Comparison of ENCODE assay signal across 7 cellular contexts in the genomic region with DNA sequence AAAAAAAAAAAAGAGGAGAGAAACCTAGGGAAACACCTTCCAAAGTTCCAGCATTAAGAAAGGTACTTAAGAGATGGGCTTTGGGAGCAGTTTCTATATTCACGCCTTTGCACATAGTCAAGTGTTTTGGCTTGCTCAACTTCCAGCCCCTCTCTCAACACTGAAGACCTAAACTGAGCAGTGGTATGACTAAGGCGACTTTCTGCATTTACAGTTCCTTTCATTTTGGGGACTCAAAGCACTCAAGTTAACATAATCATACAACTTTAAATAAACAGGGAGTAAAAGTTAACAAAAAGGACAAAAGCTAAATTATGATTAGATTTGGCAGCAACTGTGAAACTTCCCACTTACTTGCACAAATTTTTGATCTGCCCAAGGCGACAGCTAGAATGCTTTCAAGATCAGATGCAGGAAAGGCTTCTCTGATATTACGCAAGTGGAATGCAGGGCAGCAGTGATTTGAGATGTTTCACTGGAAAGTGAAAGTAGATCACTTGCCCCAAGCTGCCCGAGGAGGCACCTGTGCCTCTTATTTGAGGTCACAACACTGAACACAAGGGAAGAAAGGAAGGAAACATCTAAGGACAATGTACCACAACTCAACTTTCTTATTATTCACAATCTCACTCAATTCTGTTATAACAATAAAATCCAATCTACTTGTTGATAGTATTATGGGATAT.
DNase-seq lines count a peak whose midpoint lies in the region; ATAC-seq, FAIRE-seq and TF ChIP-seq lines count a peak whose summit lies in the region.

No MANE protein-coding gene starts in this region.

- H2AFZ ChIP-seq in Karpas-422 (ENCODE audit: low read length), result no peak overlapping the region

- no peak for TF ChIP-seq CTCF in gastroesophageal sphincter (IDR thresholded peaks at IDR 0.05)
- no peak for TF ChIP-seq CTCF in osteocyte (IDR thresholded peaks at IDR 0.05)

- H3K27ac Mint-ChIP-seq in osteocyte (ENCODE audit: unreplicated experiment), result no peak overlapping the region

- FAIRE-seq in GM19239 (lab: Jason Lieb, UNC) (peak; percentile 86), small intestine (lab: Jason Lieb, UNC) (no peak)

- H3K27me3 Mint-ChIP-seq in osteocyte (ENCODE audit: unreplicated experiment), result peaks cover 57% of the 10 kb centered on the region

- no peak overlapping the region for H3K4me2 ChIP-seq in Karpas-422 (ENCODE audit: low read depth, low read length, poor library complexity, severe bottlenecking)

- peak; percentile 8 for DNase-seq in GM19239 (ENCODE audit: insufficient read length, low spot score)
- DNase-seq in NCI-H2227 treated with DMSO at 0.1 percent for 48 hours (lab: John Stamatoyannopoulos, UW), result peak; percentile 69
- peak; percentile 58 for DNase-seq in cerebellar cortex (ENCODE audit: low spot score)
- peak; percentile 67 for DNase-seq in small intestine
- DNase-seq in osteocyte (ENCODE audit: extremely low spot score, unreplicated experiment), result no peak
- DNase-seq in Karpas-422, result no peak

- ATAC-seq in gastroesophageal sphincter, result no peak

- H4K20me1 ChIP-seq in Karpas-422 (ENCODE audit: insufficient read depth, low read depth, low read length), result no peaks in the 10 kb centered on the region

- 22 to 36% (median 34%) methylated on average over 5 of the region's 5 CpGs for WGBS in small intestine, 3 donors
- WGBS in gastroesophageal sphincter (ENCODE audit: low coverage in 1 of 2), 2 donors, result 68 to 71% methylated on average over 4 to 5 of the region's 5 CpGs

- H3K4me3 Mint-ChIP-seq in osteocyte (ENCODE audit: unreplicated experiment), result no peak overlapping the region

- no peak overlapping the region for H3K4me3 ChIP-seq in small intestine (ENCODE audit: low read depth in 1 of 2, low read length in 2 of 2)
- no peak overlapping the region for H3K4me3 ChIP-seq in gastroesophageal sphincter
- no peak overlapping the region for H3K4me3 ChIP-seq in Karpas-422 (ENCODE audit: low read length)

- no peaks in the 10 kb centered on the region for H3K36me3 ChIP-seq in small intestine (ENCODE audit: control insufficient read depth in 2 of 2, insufficient read depth in 2 of 2, low read length in 2 of 2)
- peaks cover 0 to 3% of the 10 kb centered on the region in 2 donors for H3K36me3 ChIP-seq in gastroesophageal sphincter
- no peaks in the 10 kb centered on the region for H3K36me3 ChIP-seq in Karpas-422 (ENCODE audit: insufficient read depth, low read length)

- no peaks in the 10 kb centered on the region for H3K9me2 ChIP-seq in Karpas-422 (replicated peaks; ENCODE audit: insufficient read depth, low read length)

- TF ChIP-seq POLR2A in gastroesophageal sphincter (IDR thresholded peaks at IDR 0.05), result no peak

- H3K4me1 Mint-ChIP-seq in osteocyte (ENCODE audit: unreplicated experiment), result peaks cover 2% of the 10 kb centered on the region

- H3K9me3 ChIP-seq in small intestine (ENCODE audit: control insufficient read depth, low read depth), result no peaks in the 10 kb centered on the region
- no peaks in the 10 kb centered on the region for H3K9me3 ChIP-seq in gastroesophageal sphincter
- H3K9me3 ChIP-seq in Karpas-422 (ENCODE audit: low read length), result no peaks in the 10 kb centered on the region

- no peaks in the 10 kb centered on the region for H3K36me3 Mint-ChIP-seq in osteocyte (ENCODE audit: unreplicated experiment)

- H3K27ac ChIP-seq in small intestine (ENCODE audit: low read depth in 1 of 2, low read length in 1 of 2) (no peak overlapping the region), gastroesophageal sphincter (no peak overlapping the region), Karpas-422 (ENCODE audit: low read length) (no peak overlapping the region)

- TF ChIP-seq EP300 in gastroesophageal sphincter (IDR thresholded peaks at IDR 0.05), result no peak

- no peaks in the 10 kb centered on the region for H3K4me1 ChIP-seq in small intestine (ENCODE audit: control insufficient read depth in 2 of 2, insufficient read depth in 1 of 2, low read depth in 1 of 2, low read length in 1 of 2)
- H3K4me1 ChIP-seq in gastroesophageal sphincter, result peaks cover 0 to under 1% (median 0%) of the 10 kb centered on the region in 3 donors
- H3K4me1 ChIP-seq in Karpas-422 (ENCODE audit: low read length), result 0 out of 2 replicates have a peak, but pooled peaks cover 3% of the 10 kb centered on the region

- H3K9ac ChIP-seq in Karpas-422 (ENCODE audit: low read length), result no peak overlapping the region

- H3K79me2 ChIP-seq in Karpas-422 (ENCODE audit: low read length), result no peaks in the 10 kb centered on the region

- H3K9me3 Mint-ChIP-seq in osteocyte (ENCODE audit: unreplicated experiment), result no peaks in the 10 kb centered on the region

- H3K27me3 ChIP-seq in small intestine (ENCODE audit: control insufficient read depth in 2 of 2, insufficient read depth in 2 of 2, low read length in 2 of 2) (no peaks in the 10 kb centered on the region), gastroesophageal sphincter (no peaks in the 10 kb centered on the region), Karpas-422 (ENCODE audit: low read length) (no peaks in the 10 kb centered on the region)

Comparison
In these comparisons a context has a peak if more than half of its experiments do, and no peak if none do; other contexts are left out.
1. DNase-seq: peak in GM19239 (single experiment), NCI-H2227 treated with DMSO at 0.1 percent for 48 hours (single experiment), cerebellar cortex (single experiment) and small intestine (single experiment); none in osteocyte (single experiment) and Karpas-422 (single experiment).